ENCODE assay signal across 1 cellular context in genomic region chr3:135905058-135905724, GRCh38.
TF ChIP-seq lines count a peak whose summit lies in the region.

No MANE protein-coding gene starts in this region.

TF ChIP-seq in H1, 55 proteins besides CTCF, POLR2A, EP300 and RAD21 (continued from another document):
- TF ChIP-seq TBP (IDR thresholded peaks at IDR 0.05; ENCODE audit: low read depth, low read length) (no peak), JUN (IDR thresholded peaks at IDR 0.05; ENCODE audit: low read depth, low read length) (no peak), PHF8 (conservative IDR thresholded peaks at IDR 0.05; ENCODE audit: low read depth, low read length) (no peak), YY1 (IDR thresholded peaks at IDR 0.05; ENCODE audit: low read depth, low read length) (no peak), FOSL1 (IDR thresholded peaks at IDR 0.05; ENCODE audit: insufficient read depth, low read depth, low read length) (no peak), KDM5A (IDR thresholded peaks at IDR 0.05; ENCODE audit: low read length) (no peak)
